8 cellular contexts compared by ENCODE assay signal in the genomic region with DNA sequence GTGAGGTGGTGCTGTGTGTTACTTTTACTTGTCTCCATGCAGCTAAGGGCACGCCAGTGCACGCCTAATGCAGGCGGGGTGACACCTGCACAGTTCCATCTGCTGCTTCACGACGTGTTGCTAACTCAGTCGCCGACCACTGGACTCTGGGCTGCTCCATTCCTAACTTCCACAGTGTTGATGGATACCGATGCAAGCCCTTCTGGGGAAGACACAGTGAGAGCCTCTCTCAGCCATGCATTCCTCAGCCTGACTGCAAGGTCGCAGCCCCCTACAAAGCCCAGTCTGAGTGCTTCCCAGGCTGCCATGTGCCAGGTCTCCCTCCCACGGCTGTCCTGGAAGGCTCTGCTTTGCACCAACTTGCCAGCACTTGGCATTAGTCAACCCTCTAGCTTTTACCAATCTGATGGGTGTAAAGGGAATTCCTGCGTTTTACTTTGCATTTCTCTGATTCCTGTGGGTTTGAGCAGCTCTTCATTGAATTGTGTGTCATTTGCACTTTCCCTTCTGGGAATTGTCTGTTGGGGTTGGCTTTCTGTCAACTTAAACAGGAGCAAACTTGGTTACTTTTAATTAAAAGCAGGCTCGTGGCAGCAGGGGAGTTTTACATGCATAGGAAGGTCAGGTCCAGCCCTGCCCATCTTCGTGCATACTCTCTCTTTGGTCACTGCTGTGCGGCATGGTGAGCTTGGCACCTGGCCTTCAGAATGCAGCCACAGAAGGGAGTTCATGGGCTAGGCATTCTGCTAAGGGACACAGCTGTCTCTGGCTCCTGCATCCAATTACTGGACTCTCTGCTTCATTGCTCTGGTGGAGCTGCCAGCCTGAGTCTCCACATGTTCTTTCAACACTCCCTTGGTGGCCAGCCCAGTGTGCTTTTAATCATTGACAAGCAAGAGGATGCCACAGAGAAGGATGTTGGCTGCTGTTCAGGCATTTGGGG. TPM values are rescaled to one million over a fixed set of nuclear protein-coding genes. Genes with fewer than 3 reads are reported as not detected.
DNase-seq lines count a peak whose midpoint lies in the region; ATAC-seq and TF ChIP-seq lines count a peak whose summit lies in the region.

No MANE protein-coding gene starts in this region.

- intact Hi-C loops in sciatic nerve (cut with DNase I), result no loop called here

- DNase-seq in EH (ENCODE audit: low read depth) (peak; percentile 99), RPMI7951 (ENCODE audit: low read depth) (peak; percentile 97), fibroblast of villous mesenchyme (ENCODE audit: low read depth) (peak; percentile 82), sciatic nerve (ENCODE audit: low spot score) (no peak), SIG-M5 treated with dmso at 0.1 percent for 504 hours (lab: John Stamatoyannopoulos, UW; ENCODE audit: unreplicated experiment) (no peak)

- no peak for TF ChIP-seq CTCF in fibroblast of villous mesenchyme (IDR thresholded peaks at IDR 0.05; ENCODE audit: insufficient read depth, low read depth, low read length)

- ATAC-seq in sciatic nerve, result peak; percentile 79
- no peak for ATAC-seq in GM21529 (IDR thresholded peaks at IDR 0.05; ENCODE audit: unreplicated experiment)
- no peak for ATAC-seq in GM18858 (IDR thresholded peaks at IDR 0.05; ENCODE audit: unreplicated experiment)
- ATAC-seq in GM19467 (IDR thresholded peaks at IDR 0.05; ENCODE audit: unreplicated experiment), result no peak

- H3K4me3 ChIP-seq in fibroblast of villous mesenchyme (ENCODE audit: low read depth, low read length), result no peak overlapping the region

RNA-seq across cellular contexts. Expression of gene SHANK2, which starts 34.6 kb away (rescaled TPM):
- total RNA-seq in RPMI7951 (2014; rRNA removed; shearing (Covaris generic)), result under 0.01 and 0.10 TPM in 2 replicates
- total RNA-seq in fibroblast of villous mesenchyme (0.86 and 0.97 TPM in 2 replicates), sciatic nerve (3.7 TPM)

Comparison
In these comparisons a context has a peak if more than half of its experiments do, and no peak if none do; other contexts are left out.
1. DNase-seq: peak in EH (single experiment), RPMI7951 (single experiment) and fibroblast of villous mesenchyme (single experiment); none in sciatic nerve (single experiment) and SIG-M5 treated with dmso at 0.1 percent for 504 hours (single experiment).